8 cellular contexts compared by ENCODE assay signal in genomic region chr12:95003213-95003920, GRCh38. TPM values are rescaled to one million over a fixed set of nuclear protein-coding genes. Genes with fewer than 3 reads are reported as not detected.
A peak's percentile ranks its signal among the peaks of the same experiment; 100 is the strongest.
DNase-seq lines count a peak whose midpoint lies in the region; ATAC-seq and TF ChIP-seq lines count a peak whose summit lies in the region.

Gene NDUFA12 (minus strand): TSS chr12:95003697. CDS start chr12:95003680, 17 bp downstream.

- H3K4me3 Mint-ChIP-seq in activated T-cell treated with anti-CD3 and anti-CD28 coated beads, Interleukin-2, amount 50 U/mL, for 24 hours, result peak within 1 kb of the TSS; percentile 97

- POLR2A ChIA-PET in PC-9 (lab: Charles Lee; ENCODE audit: unreplicated experiment), result interaction anchor here (0.5 to 0.7 kb wide), 6 partner anchors 8 to 531 kb away, joined by 3 to 8 read pairs (median 4); no protein-coding TSS in a partner anchor

- TF ChIP-seq CTCF in PC-9 (conservative IDR thresholded peaks at IDR 0.05), result no peak

- H4K20me1 ChIP-seq in PC-9 (ENCODE audit: insufficient read depth), result 0 out of 2 replicates have a peak, but pooled peaks cover under 1% of the 10 kb centered on the region

- no peaks in the 10 kb centered on the region for H3K27me3 Mint-ChIP-seq in activated T-cell treated with anti-CD3 and anti-CD28 coated beads, Interleukin-2, amount 50 U/mL, for 24 hours

- intact Hi-C loops in PC-9 (cut with micrococcal nuclease; ENCODE audit: unreplicated experiment), result no loop called here

- H3K4me2 ChIP-seq in PC-9, result peak within 1 kb of the TSS; percentile 98

- BruUV-seq in PC-9 (replicated peaks; lab: Mats Ljungman, UMichigan), result TSS peak; percentile 61

- H3K4me1 Mint-ChIP-seq in activated T-cell treated with anti-CD3 and anti-CD28 coated beads, Interleukin-2, amount 50 U/mL, for 24 hours (ENCODE audit: low read depth), result peaks cover 58% of the 10 kb centered on the region

- H3F3A ChIP-seq in PC-9 (ENCODE audit: insufficient read depth, low read depth), result no peaks in the 10 kb centered on the region

- H3K9me2 ChIP-seq in PC-9 (ENCODE audit: insufficient read depth), result no peaks in the 10 kb centered on the region

- H3K4me1 ChIP-seq in PC-9 (replicated peaks; ENCODE audit: insufficient read depth) (peaks cover 10% of the 10 kb centered on the region; the same call in 1 of the 2 replicates), muscle layer of colon (ENCODE audit: insufficient read depth, low read length) (peaks cover 6% of the 10 kb centered on the region)

- peaks cover 7% of the 10 kb centered on the region; the same call in 1 of the 2 replicates for H3K9me3 ChIP-seq in PC-9 (ENCODE audit: insufficient read depth, low read depth)
- no peaks in the 10 kb centered on the region for H3K9me3 ChIP-seq in muscle layer of colon (ENCODE audit: low read length)

- peak within 1 kb of the TSS; percentile 99 for H3K4me3 ChIP-seq in Jurkat, Clone E6-1 (ENCODE audit: low read length)
- H3K4me3 ChIP-seq in PC-9 (peak within 1 kb of the TSS; percentile 63), muscle layer of colon (ENCODE audit: low read depth in 1 of 2, low read length in 2 of 2) (peak within 1 kb of the TSS; percentile 79 to 83)

- peaks cover 19% of the 10 kb centered on the region for H3K9me3 Mint-ChIP-seq in activated T-cell treated with anti-CD3 and anti-CD28 coated beads, Interleukin-2, amount 50 U/mL, for 24 hours

- H3K79me2 ChIP-seq in PC-9 (ENCODE audit: low read depth), result peaks cover 46% of the 10 kb centered on the region

- ATAC-seq in GM21619 (IDR thresholded peaks at IDR 0.05; ENCODE audit: unreplicated experiment), result peak; percentile 99
- peak; percentile 99 for ATAC-seq in esophagus mucosa

- 0 out of 2 replicates have a peak, but pooled peaks cover 10% of the 10 kb centered on the region for H3K36me3 ChIP-seq in PC-9 (ENCODE audit: low read depth)
- peaks cover 4% of the 10 kb centered on the region for H3K36me3 ChIP-seq in muscle layer of colon (ENCODE audit: insufficient read depth, low read length)

- H3K27ac ChIP-seq in PC-9, result peak within 1 kb of the TSS; percentile 70
- peak within 1 kb of the TSS; percentile 91 for H3K27ac ChIP-seq in muscle layer of colon (ENCODE audit: low read depth, low read length)

- H3K27ac Mint-ChIP-seq in activated T-cell treated with anti-CD3 and anti-CD28 coated beads, Interleukin-2, amount 50 U/mL, for 24 hours, result peak within 1 kb of the TSS; percentile 96

- no peaks in the 10 kb centered on the region for H3K27me3 ChIP-seq in PC-9 (ENCODE audit: insufficient read depth, low read depth)
- no peaks in the 10 kb centered on the region for H3K27me3 ChIP-seq in muscle layer of colon (ENCODE audit: control insufficient read depth in 1 of 2, insufficient read depth in 2 of 2, low read length in 2 of 2)

- DNase-seq in DMS153 (lab: John Stamatoyannopoulos, UW) (peak; percentile 94), PC-9 (peak; percentile 92 to 93)
- peak; percentile 96 for DNase-seq in Jurkat, Clone E6-1 (ENCODE audit: low read depth, low spot score)
- peak; percentile 96 for DNase-seq in activated T-cell treated with anti-CD3 and anti-CD28 coated beads, Interleukin-2, amount 50 U/mL, for 24 hours
- peak; percentile 90 for DNase-seq in stimulated activated CD8-positive, alpha-beta memory T cell treated with anti-CD3 and anti-CD28 coated beads, Interleukin-7, amount 100 ng/mL, for 24 hours (ENCODE audit: low read depth)

- peak within 1 kb of the TSS; percentile 32 for H3K9ac ChIP-seq in muscle layer of colon (ENCODE audit: low read length)

- H2AFZ ChIP-seq in PC-9, result peak within 1 kb of the TSS; percentile 89

- H3K36me3 Mint-ChIP-seq in activated T-cell treated with anti-CD3 and anti-CD28 coated beads, Interleukin-2, amount 50 U/mL, for 24 hours (ENCODE audit: low read depth), result peaks cover 65% of the 10 kb centered on the region

- CTCF ChIA-PET in PC-9 (lab: Charles Lee), result interaction anchor here (0.6 to 0.9 kb wide), 3 partner anchors 531 to 1581 kb away, joined by 3 to 21 read pairs (median 4); no protein-coding TSS in a partner anchor

RNA-seq across cellular contexts. Expression of gene NDUFA12, which starts in this region (rescaled TPM):
- 358 TPM for polyA plus RNA-seq in Jurkat, Clone E6-1 (2012; ENCODE audit: insufficient read depth, insufficient read length)
- total RNA-seq in PC-9 (2021), result 86.4 and 108 TPM in 2 replicates
- total RNA-seq in esophagus mucosa, result 91.3 TPM

Comparison
In these comparisons a context has a peak if more than half of its experiments do, and no peak if none do; other contexts are left out.
1. Peak in every context shown above with its lines: DNase-seq, ATAC-seq, H3K4me3 ChIP-seq and H3K27ac ChIP-seq.